ENCODE assay signal across 20 cellular contexts in genomic region chr12:105860556-105861207, GRCh38.
DNase-seq lines count a peak whose midpoint lies in the region; ATAC-seq and TF ChIP-seq lines count a peak whose summit lies in the region.
"Had no signal": no experiment of that assay in that cellular context is flagged by ENCODE, and none has a peak within 500 bp of the region (broad histone marks: within the 10 kb centered on the region; RNA-seq: fewer than 3 reads in every experiment).

No MANE protein-coding gene starts in this region.

- no peak for ATAC-seq in upper lobe of left lung (ENCODE audit: low FRiP score in 2 of 2)
- ATAC-seq: activated CD8-positive, alpha-beta memory T cell treated with anti-CD3 and anti-CD28 coated beads, Interleukin-2, amount 10 ng/mL, durations not matched to agents 7 days and 5 days; left colon had no signal

- no peak overlapping the region for H2BK5ac ChIP-seq in mesenchymal stem cell (ENCODE audit: low read depth, low read length, poor library complexity, severe bottlenecking)

- H2BK120ac ChIP-seq in mesenchymal stem cell (ENCODE audit: low read depth, low read length) = no peak overlapping the region

- DNase-seq in HT-29 (ENCODE audit: low spot score) (peak; percentile 15), NCI-H187 treated with DMSO at 0.1 percent for 48 hours (lab: John Stamatoyannopoulos, UW) (peak; percentile 99), NCI-H526 (lab: John Stamatoyannopoulos, UW) (peak; percentile 61 to 74), mesenchymal stem cell (no peak), NOMO-1 treated with dmso at 0.1 percent for 144 hours (lab: John Stamatoyannopoulos, UW; ENCODE audit: unreplicated experiment) (no peak), upper lobe of left lung (no peak), smooth muscle cell (lab: John Stamatoyannopoulos, UW; ENCODE audit: unreplicated experiment) (no peak)
- no peak for DNase-seq in activated CD4-positive, alpha-beta T cell treated with anti-CD3 and anti-CD28 coated beads, Interleukin-2, amount 10 ng/mL, durations not matched to agents 24 days and 14 days
- DNase-seq: activated B cell treated with CpG ODN at 0.5 μM for 24 hours; activated CD8-positive, alpha-beta memory T cell treated with anti-CD3 and anti-CD28 coated beads, Interleukin-2, amount 10 ng/mL, durations not matched to agents 7 days and 5 days; activated naive CD4-positive, alpha-beta T cell treated with Interleukin-2 at 50 U/mL for 16 hours; dermis blood vessel endothelial cell; DND-41; hypothalamus; left colon; NCI-H1694; spleen; stomach; T-helper 1 cell had no signal

- H3K9ac ChIP-seq in mesenchymal stem cell (ENCODE audit: low read length) = no peak overlapping the region
- H3K9ac ChIP-seq in smooth muscle cell (ENCODE audit: low read depth) = no peak overlapping the region

- H3K27me3 ChIP-seq in mesenchymal stem cell (ENCODE audit: control insufficient read depth in 1 of 2, insufficient read depth in 1 of 2, low read length in 2 of 2) (no peaks in the 10 kb centered on the region), upper lobe of left lung (no peaks in the 10 kb centered on the region), smooth muscle cell (ENCODE audit: low read depth) (no peaks in the 10 kb centered on the region)
- H3K27me3 ChIP-seq: stomach had no signal

- H3K4me2 ChIP-seq in mesenchymal stem cell (ENCODE audit: low read length, poor library complexity, severe bottlenecking) = no peak overlapping the region
- no peak overlapping the region for H3K4me2 ChIP-seq in smooth muscle cell

- no peaks in the 10 kb centered on the region for H3F3A ChIP-seq in smooth muscle cell (ENCODE audit: low read depth)

- H3K4me1 ChIP-seq in mesenchymal stem cell (ENCODE audit: control insufficient read depth, insufficient read depth, low read depth, low read length) (peaks cover 1% of the 10 kb centered on the region), upper lobe of left lung (no peaks in the 10 kb centered on the region), smooth muscle cell (ENCODE audit: low read depth) (no peaks in the 10 kb centered on the region)
- H3K4me1 ChIP-seq: spleen, stomach had no signal

- H3K23ac ChIP-seq in mesenchymal stem cell (ENCODE audit: low read length in 2 of 2) = no peak overlapping the region

- H3K36me3 ChIP-seq in mesenchymal stem cell (ENCODE audit: control insufficient read depth in 1 of 2, insufficient read depth in 2 of 2, low read depth in 1 of 2, low read length in 2 of 2) (no peaks in the 10 kb centered on the region), upper lobe of left lung (no peaks in the 10 kb centered on the region), smooth muscle cell (ENCODE audit: low read depth) (no peaks in the 10 kb centered on the region)
- H3K36me3 ChIP-seq: spleen, stomach had no signal

- no peak for TF ChIP-seq EP300 in upper lobe of left lung (IDR thresholded peaks at IDR 0.05)

- H3K27ac Mint-ChIP-seq in activated CD4-positive, alpha-beta T cell treated with anti-CD3 and anti-CD28 coated beads, Interleukin-2, amount 10 ng/mL, durations not matched to agents 24 days and 14 days = no peak overlapping the region
- H3K27ac Mint-ChIP-seq: activated B cell treated with CpG ODN at 0.5 μM for 24 hours; activated CD8-positive, alpha-beta memory T cell treated with anti-CD3 and anti-CD28 coated beads, Interleukin-2, amount 10 ng/mL, durations not matched to agents 7 days and 5 days; B cell had no signal

- no peaks in the 10 kb centered on the region for H4K20me1 ChIP-seq in smooth muscle cell (ENCODE audit: low read depth)

- no peaks in the 10 kb centered on the region for H3K9me3 Mint-ChIP-seq in activated CD4-positive, alpha-beta T cell treated with anti-CD3 and anti-CD28 coated beads, Interleukin-2, amount 10 ng/mL, durations not matched to agents 24 days and 14 days
- H3K9me3 Mint-ChIP-seq: activated B cell treated with CpG ODN at 0.5 μM for 24 hours had no signal

- no peak overlapping the region for H2BK12ac ChIP-seq in mesenchymal stem cell (ENCODE audit: low read length in 2 of 2)

- intact Hi-C loops in activated CD4-positive, alpha-beta T cell treated with anti-CD3 and anti-CD28 coated beads, Interleukin-2, amount 10 ng/mL, durations not matched to agents 24 days and 14 days (cut with micrococcal nuclease) = no loop called here

- TF ChIP-seq CTCF in upper lobe of left lung (IDR thresholded peaks at IDR 0.05) = no peak
- TF ChIP-seq CTCF in smooth muscle cell (IDR thresholded peaks at IDR 0.05; ENCODE audit: borderline replicate concordance, insufficient read depth, poor library complexity, severe bottlenecking) = no peak

- no peaks in the 10 kb centered on the region for H3K36me3 Mint-ChIP-seq in activated CD4-positive, alpha-beta T cell treated with anti-CD3 and anti-CD28 coated beads, Interleukin-2, amount 10 ng/mL, durations not matched to agents 24 days and 14 days (ENCODE audit: low read depth)
- H3K36me3 Mint-ChIP-seq: activated CD8-positive, alpha-beta memory T cell treated with anti-CD3 and anti-CD28 coated beads, Interleukin-2, amount 10 ng/mL, durations not matched to agents 7 days and 5 days had no signal

- no peak for TF ChIP-seq POLR2A in upper lobe of left lung (IDR thresholded peaks at IDR 0.05)

- no peaks in the 10 kb centered on the region for H3K27me3 Mint-ChIP-seq in activated CD4-positive, alpha-beta T cell treated with anti-CD3 and anti-CD28 coated beads, Interleukin-2, amount 10 ng/mL, durations not matched to agents 24 days and 14 days
- H3K27me3 Mint-ChIP-seq: activated CD8-positive, alpha-beta memory T cell treated with anti-CD3 and anti-CD28 coated beads, Interleukin-2, amount 10 ng/mL, durations not matched to agents 7 days and 5 days had no signal

- H4K91ac ChIP-seq in mesenchymal stem cell (ENCODE audit: low read length) = no peak overlapping the region

- 97% methylated on average over 3 of the region's 3 CpGs for WGBS in mesenchymal stem cell
- WGBS in upper lobe of left lung, 2 donors = 62 to 70% methylated on average over 3 of the region's 3 CpGs
- 82% methylated on average over 3 of the region's 3 CpGs for WGBS in smooth muscle cell (ENCODE audit: low lambda C conversion rate)

- H2AFZ ChIP-seq in mesenchymal stem cell (ENCODE audit: low read depth, low read length) = no peak overlapping the region
- H2AFZ ChIP-seq in smooth muscle cell (ENCODE audit: low read depth) = no peak overlapping the region

- H3K79me1 ChIP-seq in mesenchymal stem cell (replicated peaks; ENCODE audit: low read length, poor library complexity, severe bottlenecking) = no peaks in the 10 kb centered on the region

- H3K27ac ChIP-seq in mesenchymal stem cell (ENCODE audit: low read length, poor library complexity, severe bottlenecking) = no peak overlapping the region
- no peak overlapping the region for H3K27ac ChIP-seq in upper lobe of left lung
- no peak overlapping the region for H3K27ac ChIP-seq in smooth muscle cell (ENCODE audit: low read depth)
- H3K27ac ChIP-seq: spleen, stomach had no signal

- H3K4me3 Mint-ChIP-seq in activated CD4-positive, alpha-beta T cell treated with anti-CD3 and anti-CD28 coated beads, Interleukin-2, amount 10 ng/mL, durations not matched to agents 24 days and 14 days = no peak overlapping the region
- H3K4me3 Mint-ChIP-seq: activated B cell treated with CpG ODN at 0.5 μM for 24 hours; activated CD8-positive, alpha-beta memory T cell treated with anti-CD3 and anti-CD28 coated beads, Interleukin-2, amount 10 ng/mL, durations not matched to agents 7 days and 5 days; B cell had no signal

- H3K4me3 ChIP-seq in mesenchymal stem cell (ENCODE audit: insufficient read depth in 1 of 2, low read depth in 1 of 2, low read length in 2 of 2) = no peak overlapping the region
- no peak overlapping the region for H3K4me3 ChIP-seq in upper lobe of left lung
- no peak overlapping the region for H3K4me3 ChIP-seq in smooth muscle cell
- H3K4me3 ChIP-seq: spleen, stomach had no signal

- H2AK5ac ChIP-seq in mesenchymal stem cell (ENCODE audit: low read length, severe bottlenecking) = no peak overlapping the region

- no peaks in the 10 kb centered on the region for H3K4me1 Mint-ChIP-seq in activated CD4-positive, alpha-beta T cell treated with anti-CD3 and anti-CD28 coated beads, Interleukin-2, amount 10 ng/mL, durations not matched to agents 24 days and 14 days
- H3K4me1 Mint-ChIP-seq: activated B cell treated with CpG ODN at 0.5 μM for 24 hours; activated CD8-positive, alpha-beta memory T cell treated with anti-CD3 and anti-CD28 coated beads, Interleukin-2, amount 10 ng/mL, durations not matched to agents 7 days and 5 days; B cell had no signal

- H3K14ac ChIP-seq in mesenchymal stem cell (ENCODE audit: low read length in 2 of 2) = no peak overlapping the region

- no peak overlapping the region for H3K18ac ChIP-seq in mesenchymal stem cell (ENCODE audit: low read depth in 1 of 2, low read length in 2 of 2)

- H4K8ac ChIP-seq in mesenchymal stem cell (ENCODE audit: low read length) = no peak overlapping the region

- H3K79me2 ChIP-seq in smooth muscle cell (ENCODE audit: low read depth) = no peaks in the 10 kb centered on the region

- H3K9me3 ChIP-seq in mesenchymal stem cell (ENCODE audit: control insufficient read depth, low read length) (no peaks in the 10 kb centered on the region), upper lobe of left lung (no peaks in the 10 kb centered on the region), smooth muscle cell (replicated peaks; ENCODE audit: low read depth) (no peaks in the 10 kb centered on the region)
- H3K9me3 ChIP-seq: stomach had no signal

- no peak overlapping the region for H3K4ac ChIP-seq in mesenchymal stem cell (ENCODE audit: low read depth in 1 of 2, low read length in 2 of 2)

- peak overlapping the region; percentile 8 for H2BK15ac ChIP-seq in mesenchymal stem cell (ENCODE audit: low read depth, poor library complexity, severe bottlenecking)

Comparison
In these comparisons a context has a peak if more than half of its experiments do, and no peak if none do; other contexts are left out.
1. DNase-seq: peak in HT-29 (single experiment), NCI-H187 treated with DMSO at 0.1 percent for 48 hours (single experiment) and NCI-H526 (2 of 2); none in mesenchymal stem cell (single experiment), NOMO-1 treated with dmso at 0.1 percent for 144 hours (single experiment), upper lobe of left lung (0 of 2), activated CD4-positive, alpha-beta T cell treated with anti-CD3 and anti-CD28 coated beads, Interleukin-2, amount 10 ng/mL, durations not matched to agents 24 days and 14 days (single experiment) and smooth muscle cell (single experiment).